In the genomic region with DNA sequence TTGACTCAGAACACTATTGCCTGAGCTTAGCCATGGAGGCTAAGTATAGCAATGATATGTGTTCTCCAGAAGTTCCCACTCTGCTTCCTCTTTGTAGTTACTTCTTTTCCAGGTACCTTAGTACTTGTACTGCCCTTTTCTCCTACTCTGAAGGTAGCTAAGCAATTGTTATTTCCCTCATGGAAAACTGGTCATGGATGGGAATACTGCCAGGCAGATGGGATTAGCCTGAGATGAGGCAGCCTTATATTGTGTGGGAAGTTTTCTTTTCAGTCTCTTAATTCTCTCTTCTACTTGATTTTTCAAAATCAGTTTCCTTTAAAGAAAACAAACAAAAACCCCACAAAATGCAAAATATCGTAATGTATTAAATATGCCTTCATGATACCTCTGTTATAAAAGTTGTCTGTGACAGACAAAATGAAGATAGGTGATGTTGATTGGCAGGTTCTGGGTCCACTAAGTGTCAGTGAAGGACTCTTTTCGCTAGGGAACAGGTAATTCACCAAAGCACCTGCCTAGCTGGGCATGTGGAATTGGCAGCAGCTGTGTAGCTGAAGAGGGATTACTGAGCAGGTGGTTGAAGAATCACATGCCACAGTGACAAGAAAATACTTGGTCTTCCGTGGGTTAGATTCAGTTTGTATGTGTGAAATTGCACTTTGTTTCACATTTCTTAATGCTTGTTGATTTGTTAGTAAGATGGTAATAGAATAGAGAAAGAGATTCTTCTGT, we compare ENCODE assay signal across 9 cellular contexts. TPM values are rescaled to one million over a fixed set of nuclear protein-coding genes. Genes with fewer than 3 reads are reported as not detected.
DNase-seq lines count a peak whose midpoint lies in the region; ATAC-seq and TF ChIP-seq lines count a peak whose summit lies in the region.
"Had no signal": no experiment of that assay in that cellular context is flagged by ENCODE, and none has a peak within 500 bp of the region (broad histone marks: within the 10 kb centered on the region; RNA-seq: fewer than 3 reads in every experiment).

No MANE protein-coding gene starts in this region.

- BruUV-seq in mammary epithelial cell (replicated peaks; lab: Mats Ljungman, UMichigan) (no TSS peak), MCF 10A (replicated peaks; lab: Mats Ljungman, UMichigan) (no TSS peak)

- peaks cover 15% of the 10 kb centered on the region for H3K4me1 ChIP-seq in mammary epithelial cell (ENCODE audit: insufficient read depth, low read length)

- H3K4me1 Mint-ChIP-seq in MCF 10A (ENCODE audit: insufficient read depth, unreplicated experiment) (peaks cover 35% of the 10 kb centered on the region), type B pancreatic cell (ENCODE audit: unreplicated experiment) (peaks cover 52% of the 10 kb centered on the region)

- intact Hi-C loops in mammary epithelial cell (cut with micrococcal nuclease) (no loop called here), MCF 10A (cut with micrococcal nuclease) (no loop called here)

- no peaks in the 10 kb centered on the region for H3K9me3 Mint-ChIP-seq in MCF 10A (ENCODE audit: unreplicated experiment)
- no peaks in the 10 kb centered on the region for H3K9me3 Mint-ChIP-seq in type B pancreatic cell

- no peaks in the 10 kb centered on the region for H4K20me1 ChIP-seq in mammary epithelial cell (ENCODE audit: insufficient read depth, low read length)

- H3K4me3 Mint-ChIP-seq in MCF 10A (ENCODE audit: unreplicated experiment) (no peak overlapping the region), type B pancreatic cell (peak overlapping the region; percentile 42)

- in situ Hi-C loops in mammary epithelial cell (cut with MboI; ENCODE audit: low sequenced_read_pairs in 2 of 2), result no loop called here

- POLR2A ChIA-PET in MCF 10A (lab: Yijun Ruan, JAX), result interaction anchor here (1.1 to 1.5 kb wide), 2 partner anchors 30 to 109 kb away, joined by 4 read pairs; no protein-coding TSS in a partner anchor

- H3K27ac Mint-ChIP-seq in MCF 10A (ENCODE audit: low read depth, unreplicated experiment) (no peak overlapping the region), type B pancreatic cell (peak overlapping the region; percentile 66)

- H3K9ac ChIP-seq in mammary epithelial cell (ENCODE audit: insufficient read depth, low read length), result no peak overlapping the region

- CTCF ChIA-PET in mammary epithelial cell (lab: Charles Lee; ENCODE audit: low non-redundant PET), result no interaction called here
- CTCF ChIA-PET in MCF 10A (lab: Yijun Ruan, JAX), result interaction anchor here (0.6 to 1.1 kb wide), 3 partner anchors 12 to 260 kb away, joined by 3 to 4 read pairs (median 3); no protein-coding TSS in a partner anchor

- peaks cover 84% of the 10 kb centered on the region for H3K79me2 ChIP-seq in mammary epithelial cell (ENCODE audit: insufficient read depth, low read length)

- H3K27me3 ChIP-seq in mammary epithelial cell (ENCODE audit: insufficient read depth, low read length), result no peaks in the 10 kb centered on the region
- H3K27me3 ChIP-seq: cardiac muscle cell had no signal

- 71% methylated on average over 3 of the region's 3 CpGs for WGBS in mammary epithelial cell (ENCODE audit: low coverage, missing lambda C conversion rate)

- dilution Hi-C loops in mammary epithelial cell (cut with HindIII; ENCODE audit: low sequenced_read_pairs), result loop anchor here (5.0 kb wide), 1 partner anchor 38 kb away; no protein-coding TSS in a partner anchor

- DNase-seq in mammary epithelial cell (no peak), MCF 10A (ENCODE audit: unreplicated experiment) (no peak), NCI-H2196 (lab: John Stamatoyannopoulos, UW; ENCODE audit: unreplicated experiment) (peak; percentile 59), dermis blood vessel endothelial cell (peak; percentile 64), type B pancreatic cell (ENCODE audit: extremely low spot score, unreplicated experiment) (no peak), OCI-M1 (lab: John Stamatoyannopoulos, UW) (no peak)

- H3K36me3 ChIP-seq in mammary epithelial cell (ENCODE audit: insufficient read depth, low read length), result no peaks in the 10 kb centered on the region
- H3K36me3 ChIP-seq: cardiac muscle cell had no signal

- no peaks in the 10 kb centered on the region for H3K9me3 ChIP-seq in mammary epithelial cell (replicated peaks; ENCODE audit: insufficient read depth, low read length)

- no peak overlapping the region for H3K27ac ChIP-seq in mammary epithelial cell (ENCODE audit: insufficient read depth, low read depth, low read length)

- no peak overlapping the region for H3K4me3 ChIP-seq in mammary epithelial cell (replicated peaks in 1 of 3; ENCODE audit: insufficient read depth in 1 of 3, low read depth in 2 of 3, low read length in 3 of 3)
- H3K4me3 ChIP-seq: cardiac muscle cell had no signal

- no peak for TF ChIP-seq CTCF in mammary epithelial cell (conservative IDR thresholded peaks at IDR 0.05 in 1 of 2, IDR thresholded peaks at IDR 0.05 in 1 of 2; ENCODE audit: extremely low read depth in 1 of 2, insufficient read depth in 1 of 2, low read depth in 1 of 2, low read length in 2 of 2)
- no peak for TF ChIP-seq CTCF in MCF 10A (IDR thresholded peaks at IDR 0.05; ENCODE audit: unreplicated experiment)
- TF ChIP-seq CTCF in type B pancreatic cell (conservative IDR thresholded peaks at IDR 0.05), result no peak

- H3K36me3 Mint-ChIP-seq in MCF 10A (ENCODE audit: insufficient read depth, unreplicated experiment), result peaks cover 11% of the 10 kb centered on the region
- H3K36me3 Mint-ChIP-seq in type B pancreatic cell, result peaks cover 19% of the 10 kb centered on the region

- ATAC-seq in HG02938 (IDR thresholded peaks at IDR 0.05; ENCODE audit: unreplicated experiment), result no peak
- no peak for ATAC-seq in GM18873 (IDR thresholded peaks at IDR 0.05; ENCODE audit: low FRiP score, unreplicated experiment)

- H3K27me3 Mint-ChIP-seq in MCF 10A (ENCODE audit: insufficient read depth, unreplicated experiment), result no peaks in the 10 kb centered on the region
- no peaks in the 10 kb centered on the region for H3K27me3 Mint-ChIP-seq in type B pancreatic cell

- H2AFZ ChIP-seq in mammary epithelial cell (ENCODE audit: low read depth, low read length), result no peak overlapping the region

- peak overlapping the region; percentile 6 for H3K4me2 ChIP-seq in mammary epithelial cell (ENCODE audit: insufficient read depth, low read depth, low read length)

RNA-seq across cellular contexts. Expression of gene ZNF609, which starts 4.1 kb away (rescaled TPM):
- total RNA-seq in mammary epithelial cell (10 to 100 TPM; 24.3 to 38.1 TPM), MCF 10A (2022) (45.0 and 49.0 TPM in 2 replicates), dermis blood vessel endothelial cell (28.8 and 35.7 TPM in 2 replicates), type B pancreatic cell (ENCODE audit: low replicate concordance) (51.5 and 53.1 TPM in 2 replicates)
- polyA plus RNA-seq in mammary epithelial cell, result 13.3 TPM
- 132 TPM for polyA minus RNA-seq in mammary epithelial cell

Comparison
In these comparisons a context has a peak if more than half of its experiments do, and no peak if none do; other contexts are left out.
1. DNase-seq: peak in NCI-H2196 (single experiment) and dermis blood vessel endothelial cell (single experiment); none in mammary epithelial cell (single experiment), MCF 10A (single experiment), type B pancreatic cell (single experiment) and OCI-M1 (single experiment).